In genomic region chr6:31538805-31539400, GRCh38 we compare ENCODE assay signal across 9 cellular contexts. TPM values are rescaled to one million over a fixed set of nuclear protein-coding genes. Genes with fewer than 3 reads are reported as not detected.
A peak's percentile ranks its signal among the peaks of the same experiment; 100 is the strongest.
DNase-seq lines count a peak whose midpoint lies in the region; ATAC-seq and TF ChIP-seq lines count a peak whose summit lies in the region.
"Had no signal": no experiment of that assay in that cellular context is flagged by ENCODE, and none has a peak within 500 bp of the region (broad histone marks: within the 10 kb centered on the region; RNA-seq: fewer than 3 reads in every experiment).

No MANE protein-coding gene starts in this region.

- DNase-seq in HFF-Myc (ENCODE audit: extremely low read depth, low read depth): no peak
- no peak for DNase-seq in activated B cell treated with CpG ODN at 0.5 μM for 24 hours
- DNase-seq in fibroblast of pulmonary artery (ENCODE audit: low read depth): no peak
- no peak for DNase-seq in retinal pigment epithelial cell (ENCODE audit: low read depth)
- no peak for DNase-seq in HuH-7 (ENCODE audit: low spot score)
- DNase-seq: NCI-H1436 had no signal

- H3K36me3 Mint-ChIP-seq in activated B cell treated with CpG ODN at 0.5 μM for 24 hours (ENCODE audit: low read depth): peaks cover 79% of the 10 kb centered on the region

- ATAC-seq in activated B cell treated with CpG ODN at 0.5 μM for 24 hours (ENCODE audit: low read depth): no peak
- no peak for ATAC-seq in GM18868 (IDR thresholded peaks at IDR 0.05; ENCODE audit: unreplicated experiment)
- ATAC-seq in HG02588 (IDR thresholded peaks at IDR 0.05; ENCODE audit: unreplicated experiment): no peak

- H3K27ac Mint-ChIP-seq in activated B cell treated with CpG ODN at 0.5 μM for 24 hours: peak overlapping the region; percentile 24

- peak overlapping the region; percentile 98 for H3K4me3 Mint-ChIP-seq in activated B cell treated with CpG ODN at 0.5 μM for 24 hours

- peaks cover 53% of the 10 kb centered on the region for H3K4me1 Mint-ChIP-seq in activated B cell treated with CpG ODN at 0.5 μM for 24 hours

- H3K4me3 ChIP-seq in HFF-Myc (replicated peaks; ENCODE audit: low read depth, low read length) (peak overlapping the region; percentile 81), fibroblast of pulmonary artery (replicated peaks; ENCODE audit: low read depth, low read length) (peak overlapping the region; percentile 68), retinal pigment epithelial cell (ENCODE audit: low read length) (peak overlapping the region; percentile 85)

- no peaks in the 10 kb centered on the region for H3K9me3 Mint-ChIP-seq in activated B cell treated with CpG ODN at 0.5 μM for 24 hours

- no peaks in the 10 kb centered on the region for H3K27me3 Mint-ChIP-seq in activated B cell treated with CpG ODN at 0.5 μM for 24 hours

- CTCF ChIA-PET in activated B cell treated with CpG ODN at 0.5 μM for 24 hours (lab: Charles Lee): interaction anchor here (2.0 kb wide), 1 partner anchor 60 kb away, joined by 4 read pairs; no protein-coding TSS in a partner anchor

- intact Hi-C loops in activated B cell treated with CpG ODN at 0.5 μM for 24 hours (cut with micrococcal nuclease): no loop called here

- POLR2A ChIA-PET in activated B cell treated with CpG ODN at 0.5 μM for 24 hours (lab: Charles Lee): interaction anchor here (1.0 to 4.6 kb wide), 3 partner anchors 41 to 113 kb away, joined by 3 to 41 read pairs (median 5); partner anchors contain the start of genes BAG6 and MICB

- no peak for TF ChIP-seq CTCF in HFF-Myc (IDR thresholded peaks at IDR 0.05; ENCODE audit: low read depth, low read length, missing control alignments)
- TF ChIP-seq CTCF in activated B cell treated with CpG ODN at 0.5 μM for 24 hours (IDR thresholded peaks at IDR 0.05): no peak
- no peak for TF ChIP-seq CTCF in fibroblast of pulmonary artery (IDR thresholded peaks at IDR 0.05; ENCODE audit: low read length, missing control alignments)
- TF ChIP-seq CTCF in retinal pigment epithelial cell (conservative IDR thresholded peaks at IDR 0.05; ENCODE audit: low read depth, low read length): no peak

RNA-seq across cellular contexts. Expression of gene DDX39B, which starts 2.9 kb away (rescaled TPM):
- 431 and 484 TPM in 2 replicates for total RNA-seq in activated B cell treated with CpG ODN at 0.5 μM for 24 hours

RNA-seq across cellular contexts. Expression of gene ATP6V1G2, which starts 7.5 kb away (rescaled TPM):
- 1.9 and 3.2 TPM in 2 replicates for total RNA-seq in activated B cell treated with CpG ODN at 0.5 μM for 24 hours

RNA-seq across cellular contexts. Expression of gene NFKBIL1, which starts 8.5 kb away (rescaled TPM):
- 11.7 and 16.7 TPM in 2 replicates for total RNA-seq in activated B cell treated with CpG ODN at 0.5 μM for 24 hours

RNA-seq across cellular contexts. Expression of gene MCCD1, which starts 10.1 kb away (rescaled TPM):
- not detected in 2 replicates for total RNA-seq in activated B cell treated with CpG ODN at 0.5 μM for 24 hours
- total RNA-seq: mesenteric fat pad had no signal

RNA-seq across cellular contexts. Expression of gene LTA, which starts 33.2 kb away (rescaled TPM):
- 60.4 and 66.0 TPM in 2 replicates for total RNA-seq in activated B cell treated with CpG ODN at 0.5 μM for 24 hours
- total RNA-seq: mesenteric fat pad had no signal
